In genomic region chr1:203420220-203420705, GRCh38 we compare ENCODE assay signal across 7 cellular contexts. TPM values are rescaled to one million over a fixed set of nuclear protein-coding genes. Genes with fewer than 3 reads are reported as not detected.
"Had no signal": no experiment of that assay in that cellular context is flagged by ENCODE, and none has a peak within 500 bp of the region (broad histone marks: within the 10 kb centered on the region; RNA-seq: fewer than 3 reads in every experiment).

No MANE protein-coding gene starts in this region.

- H3K4me1 Mint-ChIP-seq: IgD-negative memory B cell had no signal

- DNase-seq: GOT3, H7, HCEC 1CT, KBM-7 had no signal

- H3K27ac Mint-ChIP-seq: IgD-negative memory B cell had no signal

- H3K4me3 Mint-ChIP-seq: IgD-negative memory B cell had no signal

- FAIRE-seq: HTR-8/SVneo had no signal

RNA-seq across cellular contexts. Expression of gene PRELP, which starts 55.3 kb away (rescaled TPM):
- total RNA-seq: H4 had no signal
- polyA plus RNA-seq: IgD-negative memory B cell had no signal
